ENCODE assay signal across 34 cellular contexts in genomic region chr14:99857551-99857950, GRCh38.
"Had no signal": no experiment of that assay in that cellular context is flagged by ENCODE, and none has a peak within 500 bp of the region (broad histone marks: within the 10 kb centered on the region; RNA-seq: fewer than 3 reads in every experiment).

No MANE protein-coding gene starts in this region.

- DNase-seq: Karpas-422, Kasumi-1, MG63, MM.1S, MV-4-11, NCI-H1048, NCI-H1092, NCI-H1092 treated with DMSO at 0.1 percent for 48 hours, NCI-H1105, NCI-H1105 treated with DMSO at 0.1 percent for 48 hours, NCI-H1417, NCI-H1417 treated with DMSO at 0.1 percent for 48 hours, NCI-H1436, NCI-H1436 treated with DMSO at 0.1 percent for 48 hours, NCI-H146, NCI-H1694, NCI-H1694 treated with DMSO at 0.1 percent for 48 hours, NCI-H187, NCI-H187 treated with DMSO at 0.1 percent for 48 hours, NCI-H1930, NCI-H2029, NCI-H2029 treated with DMSO at 0.1 percent for 48 hours, NCI-H2081, NCI-H2081 treated with DMSO at 0.1 percent for 48 hours, NCI-H2107, NCI-H2171, NCI-H2171 treated with DMSO at 0.1 percent for 48 hours, NCI-H2227 treated with DMSO at 0.1 percent for 48 hours, NCI-H226, NCI-H345, NCI-H446, NCI-H446 treated with DMSO at 0.1 percent for 48 hours, NCI-H510A, NCI-H510A treated with DMSO at 0.1 percent for 48 hours had no signal

- H3K9me3 ChIP-seq: MG63 had no signal

- H3K4me3 ChIP-seq: MG63 had no signal

- H3K27me3 ChIP-seq: MG63 had no signal

- H3K36me3 ChIP-seq: MG63 had no signal
